In genomic region chrX:77785746-77786548, GRCh38 we compare ENCODE assay signal across 8 cellular contexts. TPM values are rescaled to one million over a fixed set of nuclear protein-coding genes. Genes with fewer than 3 reads are reported as not detected.
DNase-seq lines count a peak whose midpoint lies in the region; ATAC-seq and TF ChIP-seq lines count a peak whose summit lies in the region.

A gene with protein sequence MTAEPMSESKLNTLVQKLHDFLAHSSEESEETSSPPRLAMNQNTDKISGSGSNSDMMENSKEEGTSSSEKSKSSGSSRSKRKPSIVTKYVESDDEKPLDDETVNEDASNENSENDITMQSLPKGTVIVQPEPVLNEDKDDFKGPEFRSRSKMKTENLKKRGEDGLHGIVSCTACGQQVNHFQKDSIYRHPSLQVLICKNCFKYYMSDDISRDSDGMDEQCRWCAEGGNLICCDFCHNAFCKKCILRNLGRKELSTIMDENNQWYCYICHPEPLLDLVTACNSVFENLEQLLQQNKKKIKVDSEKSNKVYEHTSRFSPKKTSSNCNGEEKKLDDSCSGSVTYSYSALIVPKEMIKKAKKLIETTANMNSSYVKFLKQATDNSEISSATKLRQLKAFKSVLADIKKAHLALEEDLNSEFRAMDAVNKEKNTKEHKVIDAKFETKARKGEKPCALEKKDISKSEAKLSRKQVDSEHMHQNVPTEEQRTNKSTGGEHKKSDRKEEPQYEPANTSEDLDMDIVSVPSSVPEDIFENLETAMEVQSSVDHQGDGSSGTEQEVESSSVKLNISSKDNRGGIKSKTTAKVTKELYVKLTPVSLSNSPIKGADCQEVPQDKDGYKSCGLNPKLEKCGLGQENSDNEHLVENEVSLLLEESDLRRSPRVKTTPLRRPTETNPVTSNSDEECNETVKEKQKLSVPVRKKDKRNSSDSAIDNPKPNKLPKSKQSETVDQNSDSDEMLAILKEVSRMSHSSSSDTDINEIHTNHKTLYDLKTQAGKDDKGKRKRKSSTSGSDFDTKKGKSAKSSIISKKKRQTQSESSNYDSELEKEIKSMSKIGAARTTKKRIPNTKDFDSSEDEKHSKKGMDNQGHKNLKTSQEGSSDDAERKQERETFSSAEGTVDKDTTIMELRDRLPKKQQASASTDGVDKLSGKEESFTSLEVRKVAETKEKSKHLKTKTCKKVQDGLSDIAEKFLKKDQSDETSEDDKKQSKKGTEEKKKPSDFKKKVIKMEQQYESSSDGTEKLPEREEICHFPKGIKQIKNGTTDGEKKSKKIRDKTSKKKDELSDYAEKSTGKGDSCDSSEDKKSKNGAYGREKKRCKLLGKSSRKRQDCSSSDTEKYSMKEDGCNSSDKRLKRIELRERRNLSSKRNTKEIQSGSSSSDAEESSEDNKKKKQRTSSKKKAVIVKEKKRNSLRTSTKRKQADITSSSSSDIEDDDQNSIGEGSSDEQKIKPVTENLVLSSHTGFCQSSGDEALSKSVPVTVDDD (N-terminal part only) (minus strand): TSS chrX:77786216. CDS start chrX:77786001, 215 bp downstream.

- H3K4me3 ChIP-seq in AG04450 (ENCODE audit: low read depth, low read length): peak within 1 kb of the TSS; percentile 76
- peak within 1 kb of the TSS; percentile 77 for H3K4me3 ChIP-seq in choroid plexus epithelial cell (ENCODE audit: low read depth, low read length)

- CTCF ChIA-PET in AG04450 (lab: Charles Lee): no interaction called here

- TF ChIP-seq CTCF in AG04450 (IDR thresholded peaks at IDR 0.05; ENCODE audit: low read depth, low read length): no peak
- no peak for TF ChIP-seq CTCF in choroid plexus epithelial cell (conservative IDR thresholded peaks at IDR 0.05; ENCODE audit: low read depth, low read length)

- no peaks in the 10 kb centered on the region for H3K27me3 ChIP-seq in AG04450 (ENCODE audit: control insufficient read depth, insufficient read depth, low read length)

- no peaks in the 10 kb centered on the region; the same call in 1 of the 2 replicates for H3K9me3 ChIP-seq in AG04450 (ENCODE audit: control insufficient read depth, insufficient read depth, low read length)

- POLR2A ChIA-PET in AG04450 (lab: Yijun Ruan, JAX): no interaction called here

- H3K27ac ChIP-seq in AG04450 (ENCODE audit: low read depth, low read length): peak within 1 kb of the TSS; percentile 91

- DNase-seq in AG04450 (ENCODE audit: low read depth, low spot score) (peak; percentile 24), NCI-H446 (lab: John Stamatoyannopoulos, UW) (peak; percentile 72 to 89), choroid plexus epithelial cell (ENCODE audit: low read depth) (peak; percentile 81), kidney glomerular epithelial cell (lab: John Stamatoyannopoulos, UW) (peak; percentile 70)
- peak; percentile 43 to 45 for DNase-seq in activated CD4-positive, alpha-beta T cell treated with anti-CD3 and anti-CD28 coated beads for 24 hours (ENCODE audit: low read depth in 2 of 2)
- peak; percentile 25 to 27 for DNase-seq in stimulated activated CD4-positive, alpha-beta T cell treated with anti-CD3 and anti-CD28 coated beads, Interleukin-1b, Interleukin-23, amount 100 ng/mL, for 1 hour (ENCODE audit: low read depth in 2 of 2)

- ATAC-seq in GM18907 (IDR thresholded peaks at IDR 0.05; ENCODE audit: unreplicated experiment) (peak; percentile 97), HG03196 (IDR thresholded peaks at IDR 0.05; ENCODE audit: unreplicated experiment) (peak; percentile 90)

RNA-seq across cellular contexts. Expression of the gene that starts here (rescaled TPM):
- polyA plus RNA-seq in AG04450 (2011; rRNA removed): 58.5 and 76.3 TPM in 2 replicates
- polyA minus RNA-seq in AG04450 (2011; rRNA and poly(A)+ RNA removed): 64.3 and 101 TPM in 2 replicates

Comparison
In these comparisons a context has a peak if more than half of its experiments do, and no peak if none do; other contexts are left out.
1. Peak in every context shown above with its lines: DNase-seq, ATAC-seq, H3K4me3 ChIP-seq and H3K27ac ChIP-seq.
2. DNase-seq: peak in every context shown above with its lines; median percentile 81 in choroid plexus epithelial cell; 80 in NCI-H446; 70 in kidney glomerular epithelial cell; 44 in activated CD4-positive, alpha-beta T cell treated with anti-CD3 and anti-CD28 coated beads for 24 hours; 26 in stimulated activated CD4-positive, alpha-beta T cell treated with anti-CD3 and anti-CD28 coated beads, Interleukin-1b, Interleukin-23, amount 100 ng/mL, for 1 hour; 24 in AG04450.